In the genomic region with DNA sequence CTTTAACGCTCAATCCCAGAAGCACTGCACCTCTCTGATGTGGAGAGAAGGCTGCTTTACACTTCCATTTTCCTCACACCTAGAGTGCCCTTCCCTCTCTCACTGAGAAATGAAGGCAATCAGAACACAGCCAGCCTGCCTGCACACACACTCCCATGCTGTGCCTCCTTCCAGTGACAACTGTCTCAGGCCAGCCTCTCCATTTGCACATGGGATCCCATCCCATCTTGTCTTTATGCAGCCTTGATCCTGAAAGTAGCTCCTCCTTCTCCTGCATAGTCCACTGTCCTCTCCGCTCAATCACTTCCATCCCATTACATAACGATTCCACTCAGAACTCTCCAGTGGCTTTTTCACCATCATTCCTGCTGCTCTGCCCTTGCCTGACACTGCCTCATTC, we compare ENCODE assay signal across 31 cellular contexts.
"Had no signal": no experiment of that assay in that cellular context is flagged by ENCODE, and none has a peak within 500 bp of the region (broad histone marks: within the 10 kb centered on the region; RNA-seq: fewer than 3 reads in every experiment).

No MANE protein-coding gene starts in this region.

- H3K9me3 ChIP-seq: adrenal gland, breast epithelium, Peyer's patch, SJSA1, SK-N-SH had no signal

- H3K36me3 ChIP-seq: adrenal gland, breast epithelium, Peyer's patch, SJSA1 had no signal

- H3K27ac Mint-ChIP-seq: activated B cell treated with CpG ODN at 0.5 μM for 24 hours; activated CD4-positive, alpha-beta memory T cell treated with anti-CD3 and anti-CD28 coated beads for 36 hours; activated naive CD4-positive, alpha-beta T cell treated with anti-CD3 and anti-CD28 coated beads for 36 hours; activated naive CD4-positive, alpha-beta T cell treated with anti-CD3 and anti-CD28 coated beads, Interleukin-2, amount 50 U/mL, for 72 hours; activated T-helper 1 cell treated with anti-CD3 and anti-CD28 coated beads, Interleukin-12 subunit alpha, Interleukin-12 subunit beta, Interleukin-2, Interleukin-4 antibody, amounts not matched to agents 30 ng/mL and 10 ng/mL and 1 ng/mL, durations not matched to agents 14 hours and 24 hours and 36 hours; T-helper 1 cell treated with Interleukin-12 subunit alpha and Interleukin-12 subunit beta and Interleukin-4 antibody, amounts not matched to agents 30 μg/mL and 1 μg/mL, for 36 hours; T-helper 2 cell treated with Interferon-gamma antibody and Interleukin-4, amounts not matched to agents 5 μg/mL and 100 μg/mL, for 36 hours had no signal

- H3K27me3 ChIP-seq: adrenal gland, body of pancreas, breast epithelium, Peyer's patch, SJSA1 had no signal

- H3K9ac ChIP-seq: SK-N-SH had no signal

- H3K4me3 Mint-ChIP-seq: activated B cell treated with CpG ODN at 0.5 μM for 24 hours; activated CD4-positive, alpha-beta memory T cell treated with anti-CD3 and anti-CD28 coated beads for 36 hours; activated naive CD4-positive, alpha-beta T cell treated with anti-CD3 and anti-CD28 coated beads for 36 hours; activated T-cell treated with anti-CD3 and anti-CD28 coated beads, Interleukin-2, amount 50 U/mL, for 4 hours; activated T-helper 1 cell treated with anti-CD3 and anti-CD28 coated beads, Interleukin-12 subunit alpha, Interleukin-12 subunit beta, Interleukin-2, Interleukin-4 antibody, amounts not matched to agents 30 ng/mL and 10 ng/mL and 1 ng/mL, durations not matched to agents 14 hours and 24 hours and 36 hours; T-helper 1 cell treated with Interleukin-12 subunit alpha and Interleukin-12 subunit beta and Interleukin-4 antibody, amounts not matched to agents 30 μg/mL and 1 μg/mL, for 36 hours; T-helper 2 cell treated with Interferon-gamma antibody and Interleukin-4, amounts not matched to agents 5 μg/mL and 100 μg/mL, for 36 hours had no signal

- H3K9me3 Mint-ChIP-seq: activated B cell treated with CpG ODN at 0.5 μM for 24 hours; activated CD4-positive, alpha-beta memory T cell treated with anti-CD3 and anti-CD28 coated beads for 36 hours; activated naive CD4-positive, alpha-beta T cell treated with anti-CD3 and anti-CD28 coated beads for 36 hours; activated T-cell treated with anti-CD3 and anti-CD28 coated beads, Interleukin-2, amount 50 U/mL, for 4 hours; T-helper 1 cell treated with Interleukin-12 subunit alpha and Interleukin-12 subunit beta and Interleukin-4 antibody, amounts not matched to agents 30 μg/mL and 1 μg/mL, for 36 hours; T-helper 2 cell treated with Interferon-gamma antibody and Interleukin-4, amounts not matched to agents 5 μg/mL and 100 μg/mL, for 36 hours had no signal

- FAIRE-seq: astrocyte, TTC549 had no signal

- H3K27ac ChIP-seq: adrenal gland, body of pancreas, breast epithelium, Peyer's patch, SJSA1 had no signal

- H3K36me3 Mint-ChIP-seq: activated CD4-positive, alpha-beta memory T cell treated with anti-CD3 and anti-CD28 coated beads for 36 hours had no signal

- H3K4me1 ChIP-seq: adrenal gland, body of pancreas, breast epithelium, Peyer's patch, SJSA1 had no signal

- DNase-seq: activated B cell treated with CpG ODN at 0.5 μM for 24 hours; activated CD4-positive, alpha-beta memory T cell treated with anti-CD3 and anti-CD28 coated beads for 36 hours; activated CD4-positive, alpha-beta T cell treated with anti-CD3 and anti-CD28 coated beads for 4 hours; activated CD4-positive, alpha-beta T cell treated with anti-CD3 and anti-CD28 coated beads, Interleukin-2, amount 50 U/mL, for 1 hour; activated CD4-positive, CD25-positive, alpha-beta regulatory T cell treated with anti-CD3 and anti-CD28 coated beads, Interleukin-2, amount 50 U/mL, for 72 hours; activated CD8-positive, alpha-beta memory T cell treated with anti-CD3 and anti-CD28 coated beads, Interleukin-2, amount 50 U/mL, for 4 hours; activated gamma-delta T cell treated with Interleukin-2 at 50 U/mL for 16 hours; activated naive CD4-positive, alpha-beta T cell treated with anti-CD3 and anti-CD28 coated beads for 36 hours; activated T-cell treated with anti-CD3 and anti-CD28 coated beads for 4 hours; activated T-cell treated with anti-CD3 and anti-CD28 coated beads, Interleukin-2, amount 50 U/mL, for 4 hours; adrenal gland; body of pancreas; Karpas-422; NCI-H1105; NCI-H1417 treated with DMSO at 0.1 percent for 48 hours; NCI-H187 treated with DMSO at 0.1 percent for 48 hours; NCI-H2081; NCI-H345; NCI-H524 treated with DMSO at 0.1 percent for 48 hours; Peyer's patch; RPMI8226; SHP77 treated with DMSO at 0.1 percent for 48 hours; SK-N-SH had no signal

- H3K4me2 ChIP-seq: SK-N-SH had no signal

- ATAC-seq: activated naive CD4-positive, alpha-beta T cell treated with anti-CD3 and anti-CD28 coated beads, Interleukin-2, amount 50 U/mL, for 72 hours; activated T-cell treated with anti-CD3 and anti-CD28 coated beads, Interleukin-2, amount 50 U/mL, for 4 hours; body of pancreas had no signal

- H3K4me3 ChIP-seq: adrenal gland, body of pancreas, breast epithelium, Peyer's patch, SJSA1 had no signal

- H3K4me1 Mint-ChIP-seq: activated B cell treated with CpG ODN at 0.5 μM for 24 hours had no signal
